ENCODE assay signal across 9 cellular contexts in the genomic region with DNA sequence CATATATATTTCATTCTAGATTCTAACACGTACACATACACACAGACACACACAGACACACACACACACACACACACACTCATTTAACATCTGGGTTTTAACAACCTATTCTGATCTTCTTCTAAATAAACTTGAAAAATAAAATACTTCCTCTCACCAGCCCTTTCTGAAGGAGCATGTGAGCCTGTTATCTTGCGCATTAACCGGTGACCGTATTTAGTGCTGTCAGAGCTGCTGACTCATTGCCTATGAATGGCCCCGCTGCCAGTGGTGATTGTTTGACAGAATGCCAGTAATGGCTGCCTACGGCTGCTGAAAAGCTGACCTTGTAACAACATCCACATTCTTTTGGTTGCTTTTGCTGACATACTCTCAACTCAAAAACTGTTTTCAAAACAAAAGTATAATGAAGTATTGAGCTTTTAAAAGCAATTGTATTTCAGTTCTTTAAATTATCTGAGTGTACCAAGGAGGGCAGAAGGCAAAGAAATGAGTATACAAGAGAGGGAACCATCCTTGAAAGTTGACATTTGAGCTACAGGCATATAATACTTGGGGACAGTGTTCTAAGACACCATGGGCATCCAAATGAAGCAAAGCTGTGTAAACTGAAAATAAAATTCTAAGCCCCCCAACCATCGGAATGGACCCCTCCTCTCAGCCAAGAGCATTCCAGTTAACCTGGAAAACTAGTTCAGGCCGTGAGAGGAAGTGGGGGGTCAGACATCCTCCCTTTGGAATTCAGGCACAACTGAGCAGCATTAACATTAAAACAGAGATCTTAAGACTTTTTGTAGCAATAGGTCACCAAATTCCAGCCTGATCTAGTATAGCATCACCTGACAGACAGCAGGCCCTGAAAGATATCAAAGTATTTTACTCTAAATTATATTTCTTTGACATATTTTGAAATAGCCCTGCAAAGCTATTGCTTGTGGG. TPM values are rescaled to one million over a fixed set of nuclear protein-coding genes. Genes with fewer than 3 reads are reported as not detected.
DNase-seq lines count a peak whose midpoint lies in the region; ATAC-seq, FAIRE-seq and TF ChIP-seq lines count a peak whose summit lies in the region.
"Had no signal": no experiment of that assay in that cellular context is flagged by ENCODE, and none has a peak within 500 bp of the region (broad histone marks: within the 10 kb centered on the region; RNA-seq: fewer than 3 reads in every experiment).

No MANE protein-coding gene starts in this region.

- H3K4me3 ChIP-seq in skeletal muscle tissue (ENCODE audit: low read length in 3 of 3) = peak overlapping the region; percentile 9 to 33 (median 30)

- no peak for FAIRE-seq in GM12891 (lab: Jason Lieb, UNC)

- no peaks in the 10 kb centered on the region for H3K9me3 ChIP-seq in skeletal muscle tissue (ENCODE audit: control insufficient read depth in 3 of 3, low read length in 3 of 3)

- H3K27ac ChIP-seq in caudate nucleus (ENCODE audit: low read depth, low read length) (peak overlapping the region; percentile 82), skeletal muscle tissue (ENCODE audit: low read depth, low read length) (peak overlapping the region; percentile 92)

- ATAC-seq in GM18519 (IDR thresholded peaks at IDR 0.05; ENCODE audit: low FRiP score, unreplicated experiment) = no peak

- no peaks in the 10 kb centered on the region for H3K36me3 ChIP-seq in skeletal muscle tissue (ENCODE audit: control insufficient read depth in 3 of 3, insufficient read depth in 3 of 3, low read length in 3 of 3)

- peak overlapping the region; percentile 59 to 68 (median 68) for H3K9ac ChIP-seq in skeletal muscle tissue (ENCODE audit: low read depth in 1 of 3, low read length in 3 of 3)

- TF ChIP-seq POLR2A in GM12891 (IDR thresholded peaks at IDR 0.05; ENCODE audit: low read depth, low read length) = no peak

- peak; percentile 96 for DNase-seq in HCEC 1CT
- peak; percentile 76 for DNase-seq in NCI-H460 (ENCODE audit: extremely low read depth, low read depth)
- DNase-seq in caudate nucleus (lab: John Stamatoyannopoulos, UW) = peak in 56 of 61 donors; percentile 3 to 84 (median 46)
- peak; percentile 98 for DNase-seq in iris pigment epithelial cell (ENCODE audit: low read depth)
- no peak for DNase-seq in NCI-H128 (lab: John Stamatoyannopoulos, UW; ENCODE audit: unreplicated experiment)
- DNase-seq in GM12891 (ENCODE audit: insufficient read length, low spot score) = no peak
- DNase-seq: activated B cell treated with CpG ODN at 0.5 μM for 24 hours had no signal

- no peaks in the 10 kb centered on the region for H3K27me3 ChIP-seq in skeletal muscle tissue (ENCODE audit: control insufficient read depth in 3 of 3, insufficient read depth in 3 of 3, low read length in 3 of 3)

- H3K4me1 ChIP-seq in skeletal muscle tissue (ENCODE audit: control insufficient read depth in 3 of 3, insufficient read depth in 3 of 3, low read length in 3 of 3) = peaks cover 24 to 28% (median 24%) of the 10 kb centered on the region in 3 donors

TF ChIP-seq in GM12891, 5 proteins besides CTCF, POLR2A, EP300 and RAD21:
- no peak for TF ChIP-seq SPI1 (IDR thresholded peaks at IDR 0.05; ENCODE audit: low read depth, low read length)
- no peak for TF ChIP-seq PAX5 (IDR thresholded peaks at IDR 0.05; ENCODE audit: insufficient read depth, low read length, severe bottlenecking)
- no peak for TF ChIP-seq TAF1 (IDR thresholded peaks at IDR 0.05; ENCODE audit: low read depth, low read length)

RNA-seq across cellular contexts. Expression of gene DTNA, which starts 50.2 kb away (rescaled TPM):
- 5.4 and 6.3 TPM in 2 replicates for total RNA-seq in NCI-H460 (2014; rRNA removed; shearing (Covaris generic))
- 2.0 and 8.6 TPM in 2 replicates for polyA plus RNA-seq in NCI-H460 (2014; cell fraction: nucleus; rRNA removed)
- 94.5 TPM for total RNA-seq in skeletal muscle tissue
- not detected for polyA plus RNA-seq in GM12891 (2012; ENCODE audit: low read depth, missing spikeins)
- total RNA-seq: activated B cell treated with CpG ODN at 0.5 μM for 24 hours had no signal

Comparison
In these comparisons a context has a peak if more than half of its experiments do, and no peak if none do; other contexts are left out.
1. DNase-seq: peak in HCEC 1CT (single experiment), NCI-H460 (single experiment), caudate nucleus (56 of 61) and iris pigment epithelial cell (single experiment); none in NCI-H128 (single experiment) and GM12891 (single experiment).
2. RNA of gene DTNA, which starts 50.2 kb away (total RNA-seq): 94.5 TPM in skeletal muscle tissue (single experiment); 5.4 to 6.3 TPM in NCI-H460; every median in the first group is over 10 times any median in the second.